30 cellular contexts compared by ENCODE assay signal in genomic region chr4:27089186-27089585, GRCh38.
"Had no signal": no experiment of that assay in that cellular context is flagged by ENCODE, and none has a peak within 500 bp of the region (broad histone marks: within the 10 kb centered on the region; RNA-seq: fewer than 3 reads in every experiment).

No MANE protein-coding gene starts in this region.

- H3K4me3 Mint-ChIP-seq: activated CD4-positive, alpha-beta memory T cell treated with anti-CD3 and anti-CD28 coated beads for 36 hours; activated CD4-positive, alpha-beta T cell treated with anti-CD3 and anti-CD28 coated beads for 36 hours; activated CD4-positive, alpha-beta T cell treated with anti-CD3 and anti-CD28 coated beads, Interleukin-2, amount 10 ng/mL, durations not matched to agents 24 days and 14 days; activated CD8-positive, alpha-beta memory T cell treated with anti-CD3 and anti-CD28 coated beads, Interleukin-2, amount 10 ng/mL, durations not matched to agents 7 days and 5 days; activated CD8-positive, alpha-beta T cell treated with anti-CD3 and anti-CD28 coated beads, Interleukin-2, amount 10 ng/mL, durations not matched to agents 7 days and 5 days; activated naive CD4-positive, alpha-beta T cell treated with anti-CD3 and anti-CD28 coated beads for 36 hours; activated naive CD4-positive, alpha-beta T cell treated with anti-CD3 and anti-CD28 coated beads, Interleukin-2, amount 50 U/mL, for 24 hours; activated naive CD8-positive, alpha-beta T cell treated with anti-CD3 and anti-CD28 coated beads for 36 hours; activated naive CD8-positive, alpha-beta T cell treated with anti-CD3 and anti-CD28 coated beads, Interleukin-2, amount 50 U/mL, for 24 hours; activated T-helper 1 cell treated with anti-CD3 and anti-CD28 coated beads, Interleukin-12 subunit alpha, Interleukin-12 subunit beta, Interleukin-2, Interleukin-4 antibody, amounts not matched to agents 30 ng/mL and 10 ng/mL and 1 ng/mL, durations not matched to agents 14 hours and 24 hours and 36 hours; effector memory CD8-positive, alpha-beta T cell had no signal

- H3K36me3 ChIP-seq: adrenal gland, esophagus squamous epithelium, gastroesophageal sphincter had no signal

- H3K27ac Mint-ChIP-seq: activated CD4-positive, alpha-beta memory T cell treated with anti-CD3 and anti-CD28 coated beads for 36 hours; activated CD4-positive, alpha-beta T cell treated with anti-CD3 and anti-CD28 coated beads for 36 hours; activated CD4-positive, alpha-beta T cell treated with anti-CD3 and anti-CD28 coated beads, Interleukin-2, amount 10 ng/mL, durations not matched to agents 24 days and 14 days; activated CD8-positive, alpha-beta memory T cell treated with anti-CD3 and anti-CD28 coated beads, Interleukin-2, amount 10 ng/mL, durations not matched to agents 7 days and 5 days; activated CD8-positive, alpha-beta T cell treated with anti-CD3 and anti-CD28 coated beads, Interleukin-2, amount 10 ng/mL, durations not matched to agents 7 days and 5 days; activated naive CD4-positive, alpha-beta T cell treated with anti-CD3 and anti-CD28 coated beads for 36 hours; activated naive CD4-positive, alpha-beta T cell treated with anti-CD3 and anti-CD28 coated beads, Interleukin-2, amount 50 U/mL, for 24 hours; activated naive CD8-positive, alpha-beta T cell treated with anti-CD3 and anti-CD28 coated beads for 36 hours; activated naive CD8-positive, alpha-beta T cell treated with anti-CD3 and anti-CD28 coated beads, Interleukin-2, amount 50 U/mL, for 24 hours; activated T-helper 1 cell treated with anti-CD3 and anti-CD28 coated beads, Interleukin-12 subunit alpha, Interleukin-12 subunit beta, Interleukin-2, Interleukin-4 antibody, amounts not matched to agents 30 ng/mL and 10 ng/mL and 1 ng/mL, durations not matched to agents 14 hours and 24 hours and 36 hours; activated T-helper 2 cell treated with anti-CD3 and anti-CD28 coated beads, Interferon-gamma antibody, Interleukin-2, Interleukin-4, amounts not matched to agents 10 μg/mL and 5 μg/mL and 100 μg/mL, durations not matched to agents 14 hours and 24 hours and 36 hours had no signal

- ATAC-seq: activated CD4-positive, alpha-beta T cell treated with anti-CD3 and anti-CD28 coated beads for 36 hours; activated CD8-positive, alpha-beta memory T cell treated with anti-CD3 and anti-CD28 coated beads, Interleukin-2, amount 10 ng/mL, durations not matched to agents 7 days and 5 days; activated CD8-positive, alpha-beta T cell treated with anti-CD3 and anti-CD28 coated beads, Interleukin-2, amount 10 ng/mL, durations not matched to agents 7 days and 5 days; activated naive CD8-positive, alpha-beta T cell treated with anti-CD3 and anti-CD28 coated beads, Interleukin-2, amount 50 U/mL, for 24 hours; body of pancreas; effector memory CD8-positive, alpha-beta T cell; gastroesophageal sphincter had no signal

- H3K9me3 ChIP-seq: adrenal gland, body of pancreas, esophagus squamous epithelium, gastroesophageal sphincter had no signal

- H3K27ac ChIP-seq: adrenal gland, body of pancreas, epithelial cell of prostate, esophagus squamous epithelium, gastroesophageal sphincter had no signal

- H3K4me1 Mint-ChIP-seq: activated CD4-positive, alpha-beta T cell treated with anti-CD3 and anti-CD28 coated beads, Interleukin-2, amount 10 ng/mL, durations not matched to agents 24 days and 14 days had no signal

- H3K4me3 ChIP-seq: adrenal gland, body of pancreas, esophagus squamous epithelium, gastroesophageal sphincter had no signal

- H3K36me3 Mint-ChIP-seq: activated CD4-positive, alpha-beta memory T cell treated with anti-CD3 and anti-CD28 coated beads for 36 hours; activated CD8-positive, alpha-beta memory T cell treated with anti-CD3 and anti-CD28 coated beads, Interleukin-2, amount 10 ng/mL, durations not matched to agents 7 days and 5 days; activated naive CD4-positive, alpha-beta T cell treated with anti-CD3 and anti-CD28 coated beads, Interleukin-2, amount 50 U/mL, for 24 hours; activated naive CD8-positive, alpha-beta T cell treated with anti-CD3 and anti-CD28 coated beads for 36 hours had no signal

- DNase-seq: activated CD4-positive, alpha-beta memory T cell treated with anti-CD3 and anti-CD28 coated beads for 36 hours; activated CD4-positive, alpha-beta T cell treated with anti-CD3 and anti-CD28 coated beads for 36 hours; activated CD4-positive, alpha-beta T cell treated with anti-CD3 and anti-CD28 coated beads, Interleukin-2, amount 10 ng/mL, durations not matched to agents 24 days and 14 days; activated CD4-positive, CD25-positive, alpha-beta regulatory T cell; activated CD4-positive, CD25-positive, alpha-beta regulatory T cell treated with anti-CD3 and anti-CD28 coated beads, Interleukin-2, amount 50 U/mL, for 72 hours; activated CD8-positive, alpha-beta memory T cell treated with anti-CD3 and anti-CD28 coated beads, Interleukin-2, amount 10 ng/mL, durations not matched to agents 7 days and 5 days; activated CD8-positive, alpha-beta memory T cell treated with anti-CD3 and anti-CD28 coated beads, Interleukin-2, amount 50 U/mL, for 4 hours; activated CD8-positive, alpha-beta T cell treated with anti-CD3 and anti-CD28 coated beads, Interleukin-2, amount 10 ng/mL, durations not matched to agents 7 days and 5 days; activated effector memory CD4-positive, alpha-beta T cell treated with anti-CD3 and anti-CD28 coated beads, Interleukin-2, amount 50 U/mL, for 16 hours; activated naive CD4-positive, alpha-beta T cell treated with anti-CD3 and anti-CD28 coated beads for 36 hours; activated naive CD8-positive, alpha-beta T cell treated with anti-CD3 and anti-CD28 coated beads for 36 hours; activated naive CD8-positive, alpha-beta T cell treated with anti-CD3 and anti-CD28 coated beads, Interleukin-2, amount 50 U/mL, for 24 hours; activated T-cell treated with anti-CD3 and anti-CD28 coated beads, Interleukin-2, amount 50 U/mL, for 1 hour; activated T-cell treated with anti-CD3 and anti-CD28 coated beads, Interleukin-2, amount 50 U/mL, for 48 hours; adrenal gland; amygdala; aorta; caudate nucleus; cortex of kidney; dermis blood vessel endothelial cell; effector CD4-positive, alpha-beta T cell; effector memory CD8-positive, alpha-beta T cell; esophagus squamous epithelium; T-helper 2 cell had no signal

- H3K9me3 Mint-ChIP-seq: activated CD4-positive, alpha-beta memory T cell treated with anti-CD3 and anti-CD28 coated beads for 36 hours; activated CD4-positive, alpha-beta T cell treated with anti-CD3 and anti-CD28 coated beads, Interleukin-2, amount 10 ng/mL, durations not matched to agents 24 days and 14 days; activated naive CD4-positive, alpha-beta T cell treated with anti-CD3 and anti-CD28 coated beads for 36 hours; activated naive CD4-positive, alpha-beta T cell treated with anti-CD3 and anti-CD28 coated beads, Interleukin-2, amount 50 U/mL, for 24 hours; activated naive CD8-positive, alpha-beta T cell treated with anti-CD3 and anti-CD28 coated beads for 36 hours; activated naive CD8-positive, alpha-beta T cell treated with anti-CD3 and anti-CD28 coated beads, Interleukin-2, amount 50 U/mL, for 24 hours; activated T-helper 1 cell treated with anti-CD3 and anti-CD28 coated beads, Interleukin-12 subunit alpha, Interleukin-12 subunit beta, Interleukin-2, Interleukin-4 antibody, amounts not matched to agents 30 ng/mL and 10 ng/mL and 1 ng/mL, durations not matched to agents 14 hours and 24 hours and 36 hours; activated T-helper 2 cell treated with anti-CD3 and anti-CD28 coated beads, Interferon-gamma antibody, Interleukin-2, Interleukin-4, amounts not matched to agents 10 μg/mL and 5 μg/mL and 100 μg/mL, durations not matched to agents 14 hours and 24 hours and 36 hours; effector memory CD8-positive, alpha-beta T cell had no signal
